ENCODE assay signal across 1 cellular context in genomic region chr3:79424811-79425210, GRCh38.
TF ChIP-seq lines count a peak whose summit lies in the region.

No MANE protein-coding gene starts in this region.

TF ChIP-seq in GM23338, 12 proteins besides CTCF, POLR2A, EP300 and RAD21:
- TF ChIP-seq ZNF462 (CRISPR knock-in tag; IDR thresholded peaks at IDR 0.05) (no peak), EZH2phosphoT487 (IDR thresholded peaks at IDR 0.05; ENCODE audit: unreplicated experiment) (no peak), REST (IDR thresholded peaks at IDR 0.05; ENCODE audit: unreplicated experiment) (no peak), STAT1 (IDR thresholded peaks at IDR 0.05; ENCODE audit: unreplicated experiment) (no peak), NANOG (IDR thresholded peaks at IDR 0.05; ENCODE audit: borderline replicate concordance) (no peak), POLR2AphosphoS5 (IDR thresholded peaks at IDR 0.05; ENCODE audit: low read depth) (no peak), EZH2 (IDR thresholded peaks at IDR 0.05; ENCODE audit: low read depth, unreplicated experiment) (no peak), ETS1 (IDR thresholded peaks at IDR 0.05) (no peak), JUNB (IDR thresholded peaks at IDR 0.05; ENCODE audit: unreplicated experiment) (no peak), ZNF331 (CRISPR knock-in tag; IDR thresholded peaks at IDR 0.05; ENCODE audit: low read depth) (no peak), CREB1 (CRISPR knock-in tag; IDR thresholded peaks at IDR 0.05; ENCODE audit: low read depth) (no peak), ZNF114 (CRISPR knock-in tag; IDR thresholded peaks at IDR 0.05) (no peak)
TF ChIP-seq in GM23338: peak in this region for 0.
